ENCODE assay signal across 1 cellular context in the genomic region with DNA sequence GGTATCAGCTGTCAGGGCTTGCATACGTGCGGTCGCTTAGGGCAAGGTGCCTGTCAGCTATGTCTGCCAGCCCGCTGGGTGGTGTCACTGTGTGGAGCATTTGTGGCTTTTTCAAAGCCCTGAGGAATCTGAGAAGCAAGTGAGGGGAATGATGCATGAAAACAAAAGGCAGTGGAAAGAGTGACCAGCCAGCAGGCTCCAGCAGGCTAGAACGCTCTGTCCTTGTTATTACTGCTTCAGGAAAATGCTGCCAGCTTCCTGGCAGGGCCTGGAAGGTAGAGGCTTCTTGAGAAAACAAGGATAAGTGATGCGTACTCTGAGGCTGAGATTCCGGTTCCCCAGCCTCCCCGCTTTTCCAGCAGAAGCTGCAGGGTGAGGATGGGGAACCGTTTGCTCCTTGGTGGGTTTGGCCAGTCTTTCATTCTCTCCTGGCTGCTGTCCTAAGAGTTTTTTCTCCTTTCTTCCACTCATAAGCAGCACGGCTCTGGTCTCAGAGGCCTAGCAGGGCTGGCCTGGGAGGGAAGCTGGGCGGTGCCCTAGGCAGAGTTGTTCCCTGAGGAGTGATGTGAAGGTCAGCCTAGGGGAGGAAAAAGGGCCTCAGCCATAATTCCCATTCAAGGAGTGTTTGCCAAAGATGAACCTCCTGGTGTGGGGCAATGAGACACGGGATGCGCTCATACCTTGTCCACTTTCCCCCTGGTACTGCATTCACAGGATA.
TF ChIP-seq lines count a peak whose summit lies in the region.

No MANE protein-coding gene starts in this region.

TF ChIP-seq in H1, 55 proteins besides CTCF, POLR2A, EP300 and RAD21:
- TF ChIP-seq SIRT6 (IDR thresholded peaks at IDR 0.05; ENCODE audit: low read length) (no peak), HDAC6 (IDR thresholded peaks at IDR 0.05; ENCODE audit: low read depth, low read length) (no peak), NRF1 (IDR thresholded peaks at IDR 0.05; ENCODE audit: low read depth, low read length) (no peak), TEAD4 (IDR thresholded peaks at IDR 0.05; ENCODE audit: low read depth, low read length) (no peak), SAP30 (IDR thresholded peaks at IDR 0.05; ENCODE audit: insufficient read depth, insufficient replicate concordance, low read length) (no peak), TBP (IDR thresholded peaks at IDR 0.05; ENCODE audit: low read depth, low read length) (no peak), PHF8 (conservative IDR thresholded peaks at IDR 0.05; ENCODE audit: low read depth, low read length) (no peak)
- TF ChIP-seq, protein P1, sequence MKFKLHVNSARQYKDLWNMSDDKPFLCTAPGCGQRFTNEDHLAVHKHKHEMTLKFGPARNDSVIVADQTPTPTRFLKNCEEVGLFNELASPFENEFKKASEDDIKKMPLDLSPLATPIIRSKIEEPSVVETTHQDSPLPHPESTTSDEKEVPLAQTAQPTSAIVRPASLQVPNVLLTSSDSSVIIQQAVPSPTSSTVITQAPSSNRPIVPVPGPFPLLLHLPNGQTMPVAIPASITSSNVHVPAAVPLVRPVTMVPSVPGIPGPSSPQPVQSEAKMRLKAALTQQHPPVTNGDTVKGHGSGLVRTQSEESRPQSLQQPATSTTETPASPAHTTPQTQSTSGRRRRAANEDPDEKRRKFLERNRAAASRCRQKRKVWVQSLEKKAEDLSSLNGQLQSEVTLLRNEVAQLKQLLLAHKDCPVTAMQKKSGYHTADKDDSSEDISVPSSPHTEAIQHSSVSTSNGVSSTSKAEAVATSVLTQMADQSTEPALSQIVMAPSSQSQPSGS (IDR thresholded peaks at IDR 0.05; ENCODE audit: low read length), result no peak
- TF ChIP-seq, protein P2, sequence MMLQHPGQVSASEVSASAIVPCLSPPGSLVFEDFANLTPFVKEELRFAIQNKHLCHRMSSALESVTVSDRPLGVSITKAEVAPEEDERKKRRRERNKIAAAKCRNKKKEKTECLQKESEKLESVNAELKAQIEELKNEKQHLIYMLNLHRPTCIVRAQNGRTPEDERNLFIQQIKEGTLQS (IDR thresholded peaks at IDR 0.05; ENCODE audit: insufficient read depth, low read depth, low read length), result no peak
TF ChIP-seq in H1: peak in this region for 0.
